Comparison of ENCODE assay signal across 15 cellular contexts in the genomic region with DNA sequence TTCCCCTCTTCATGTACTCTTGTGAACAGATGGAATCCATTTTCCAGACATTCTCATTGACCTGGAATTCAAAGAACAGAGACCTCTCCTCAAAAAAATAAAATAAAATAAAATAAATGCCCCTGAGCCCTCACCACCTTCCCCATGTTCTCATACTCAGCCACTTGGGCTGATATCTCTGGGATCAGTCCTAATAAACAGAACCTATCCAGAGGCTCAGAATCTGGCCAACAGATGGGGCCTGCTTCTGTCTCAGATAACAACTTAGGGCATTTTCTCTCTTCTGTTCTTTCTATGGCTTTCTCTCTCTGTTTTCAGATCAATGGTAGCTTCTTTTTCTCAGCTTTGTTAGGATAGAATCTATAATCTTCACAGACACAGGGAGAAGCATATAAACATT.
DNase-seq lines count a peak whose midpoint lies in the region; TF ChIP-seq lines count a peak whose summit lies in the region.
"Had no signal": no experiment of that assay in that cellular context is flagged by ENCODE, and none has a peak within 500 bp of the region (broad histone marks: within the 10 kb centered on the region; RNA-seq: fewer than 3 reads in every experiment).

No MANE protein-coding gene starts in this region.

- no peaks in the 10 kb centered on the region for H3K27me3 ChIP-seq in neuronal stem cell (ENCODE audit: control insufficient read depth in 3 of 3, insufficient read depth in 3 of 3, low read depth in 1 of 3, low read length in 3 of 3)
- H3K27me3 ChIP-seq: MG63 had no signal

- H3K27ac ChIP-seq in neuronal stem cell (replicated peaks; ENCODE audit: low read length) = no peak overlapping the region

- H3K23ac ChIP-seq in neuronal stem cell (ENCODE audit: low read depth, low read length, poor library complexity) = no peak overlapping the region

- H3K4me3 ChIP-seq in fibroblast of villous mesenchyme (ENCODE audit: low read depth, low read length) (no peak overlapping the region), neuronal stem cell (ENCODE audit: low read length in 2 of 2) (no peak overlapping the region)
- H3K4me3 ChIP-seq: MG63 had no signal

- no peak for TF ChIP-seq CTCF in fibroblast of villous mesenchyme (IDR thresholded peaks at IDR 0.05; ENCODE audit: insufficient read depth, low read depth, low read length)

- no peak overlapping the region for H3K9ac ChIP-seq in neuronal stem cell (ENCODE audit: low read depth, low read length, poor library complexity)

- H3K9me3 ChIP-seq in neuronal stem cell (replicated peaks in 1 of 2; ENCODE audit: control insufficient read depth in 2 of 2, insufficient read depth in 1 of 2, low read depth in 1 of 2, low read length in 2 of 2) = no peaks in the 10 kb centered on the region
- H3K9me3 ChIP-seq: MG63 had no signal

- H2BK5ac ChIP-seq in neuronal stem cell (ENCODE audit: low read length) = no peak overlapping the region

- no peak overlapping the region for H3K14ac ChIP-seq in neuronal stem cell (ENCODE audit: low read length)

- H4K91ac ChIP-seq in neuronal stem cell (ENCODE audit: low read depth, low read length, poor library complexity) = no peak overlapping the region

- H2BK15ac ChIP-seq in neuronal stem cell (ENCODE audit: low read length) = no peak overlapping the region

- no peaks in the 10 kb centered on the region for H3K79me1 ChIP-seq in neuronal stem cell (ENCODE audit: low read depth, low read length)

- H2BK120ac ChIP-seq in neuronal stem cell (ENCODE audit: low read depth, low read length) = no peak overlapping the region

- no peak overlapping the region for H2AK5ac ChIP-seq in neuronal stem cell (ENCODE audit: low read depth, low read length)

- H3K4me1 ChIP-seq in neuronal stem cell (ENCODE audit: control insufficient read depth in 2 of 2, insufficient read depth in 1 of 2, low read depth in 1 of 2, low read length in 2 of 2) = no peaks in the 10 kb centered on the region

- peak; percentile 26 for DNase-seq in DMS 273 treated with DMSO at 0.1 percent for 48 hours (lab: John Stamatoyannopoulos, UW)
- peak; percentile 23 to 32 for DNase-seq in NCI-H524 (lab: John Stamatoyannopoulos, UW)
- DNase-seq in fibroblast of villous mesenchyme (ENCODE audit: low read depth) = peak; percentile 5
- DNase-seq in neuronal stem cell (ENCODE audit: low spot score) = no peak
- DNase-seq in cerebellum (ENCODE audit: low spot score) = no peak
- DNase-seq in posterior cingulate gyrus = no peak
- no peak for DNase-seq in hippocampal formation (lab: John Stamatoyannopoulos, UW)
- DNase-seq: AML-193, MG63, NCI-H1048, NCI-H1436 treated with DMSO at 0.1 percent for 48 hours, NCI-H2029, NCI-H446 treated with DMSO at 0.1 percent for 48 hours, NCI-H774, SHP77 had no signal

- no peak overlapping the region for H3K18ac ChIP-seq in neuronal stem cell (ENCODE audit: low read length)

- intact Hi-C loops in posterior cingulate gyrus (cut with DNase I) = loop anchor here (10.0 kb wide), 1 partner anchor 383 kb away; no protein-coding TSS in a partner anchor

- H2BK12ac ChIP-seq in neuronal stem cell (ENCODE audit: low read length) = no peak overlapping the region

- H4K8ac ChIP-seq in neuronal stem cell (ENCODE audit: low read depth, low read length) = no peak overlapping the region

- H3K4me2 ChIP-seq in neuronal stem cell (ENCODE audit: insufficient read depth, low read length, poor library complexity, severe bottlenecking) = no peak overlapping the region

- peak overlapping the region; percentile 38 for H2AFZ ChIP-seq in neuronal stem cell (ENCODE audit: low read length)

- no peaks in the 10 kb centered on the region for H3K36me3 ChIP-seq in neuronal stem cell (replicated peaks in 1 of 2; ENCODE audit: control insufficient read depth in 2 of 2, insufficient read depth in 2 of 2, low read length in 2 of 2)
- H3K36me3 ChIP-seq: MG63 had no signal

- no peak overlapping the region for H3K4ac ChIP-seq in neuronal stem cell (ENCODE audit: low read length)

Comparison
In these comparisons a context has a peak if more than half of its experiments do, and no peak if none do; other contexts are left out.
1. DNase-seq: peak in DMS 273 treated with DMSO at 0.1 percent for 48 hours (single experiment), NCI-H524 (2 of 2) and fibroblast of villous mesenchyme (single experiment); none in neuronal stem cell (single experiment), cerebellum (single experiment), posterior cingulate gyrus (0 of 10) and hippocampal formation (0 of 2).